In the genomic region with DNA sequence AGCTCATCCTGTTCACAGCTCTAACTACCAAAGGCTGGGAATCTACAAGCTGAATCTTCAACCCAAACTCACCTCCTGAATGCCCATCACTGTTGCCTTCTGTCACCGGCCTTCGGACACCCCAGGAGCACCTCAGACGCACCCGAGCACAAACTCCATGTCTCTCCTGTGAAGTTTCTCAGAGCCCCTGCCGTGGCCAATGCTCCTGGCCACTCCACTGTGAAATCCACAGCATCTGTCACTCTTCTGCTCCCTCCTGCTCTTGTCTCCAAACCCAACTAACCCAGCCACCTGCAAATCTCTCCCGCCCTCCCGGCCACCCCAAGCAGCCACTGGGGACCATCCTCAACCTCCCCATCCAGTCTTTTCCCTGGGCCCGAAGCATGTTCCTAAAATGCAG, we compare ENCODE assay signal across 31 cellular contexts.
"Had no signal": no experiment of that assay in that cellular context is flagged by ENCODE, and none has a peak within 500 bp of the region (broad histone marks: within the 10 kb centered on the region; RNA-seq: fewer than 3 reads in every experiment).

No MANE protein-coding gene starts in this region.

- H3K9me3 ChIP-seq: adrenal gland, body of pancreas had no signal

- H3K4me1 Mint-ChIP-seq: activated CD4-positive, alpha-beta T cell treated with anti-CD3 and anti-CD28 coated beads for 36 hours; activated CD4-positive, alpha-beta T cell treated with anti-CD3 and anti-CD28 coated beads, Interleukin-2, amount 10 ng/mL, durations not matched to agents 24 days and 14 days; activated CD8-positive, alpha-beta memory T cell treated with anti-CD3 and anti-CD28 coated beads, Interleukin-2, amount 10 ng/mL, durations not matched to agents 7 days and 5 days; activated naive CD4-positive, alpha-beta T cell treated with anti-CD3 and anti-CD28 coated beads, Interleukin-2, amount 50 U/mL, for 24 hours; activated naive CD8-positive, alpha-beta T cell treated with anti-CD3 and anti-CD28 coated beads for 36 hours; activated naive CD8-positive, alpha-beta T cell treated with anti-CD3 and anti-CD28 coated beads, Interleukin-2, amount 50 U/mL, for 24 hours; T-helper 17 cell had no signal

- H3K4me3 ChIP-seq: adrenal gland, body of pancreas had no signal

- H3K27ac Mint-ChIP-seq: activated CD4-positive, alpha-beta memory T cell treated with anti-CD3 and anti-CD28 coated beads for 36 hours; activated CD4-positive, alpha-beta T cell treated with anti-CD3 and anti-CD28 coated beads for 36 hours; activated CD4-positive, alpha-beta T cell treated with anti-CD3 and anti-CD28 coated beads, Interleukin-2, amount 10 ng/mL, durations not matched to agents 24 days and 14 days; activated CD8-positive, alpha-beta memory T cell treated with anti-CD3 and anti-CD28 coated beads, Interleukin-2, amount 10 ng/mL, durations not matched to agents 7 days and 5 days; activated CD8-positive, alpha-beta T cell treated with anti-CD3 and anti-CD28 coated beads, Interleukin-2, amount 10 ng/mL, durations not matched to agents 7 days and 5 days; activated naive CD4-positive, alpha-beta T cell treated with anti-CD3 and anti-CD28 coated beads for 36 hours; activated naive CD4-positive, alpha-beta T cell treated with anti-CD3 and anti-CD28 coated beads, Interleukin-2, amount 50 U/mL, for 24 hours; activated naive CD8-positive, alpha-beta T cell treated with anti-CD3 and anti-CD28 coated beads for 36 hours; activated naive CD8-positive, alpha-beta T cell treated with anti-CD3 and anti-CD28 coated beads, Interleukin-2, amount 50 U/mL, for 24 hours; activated T-helper 1 cell treated with anti-CD3 and anti-CD28 coated beads, Interleukin-12 subunit alpha, Interleukin-12 subunit beta, Interleukin-2, Interleukin-4 antibody, amounts not matched to agents 30 ng/mL and 10 ng/mL and 1 ng/mL, durations not matched to agents 14 hours and 24 hours and 36 hours; activated T-helper 2 cell treated with anti-CD3 and anti-CD28 coated beads, Interferon-gamma antibody, Interleukin-2, Interleukin-4, amounts not matched to agents 10 μg/mL and 5 μg/mL and 100 μg/mL, durations not matched to agents 14 hours and 24 hours and 36 hours; effector memory CD8-positive, alpha-beta T cell; T-helper 17 cell; T-helper 2 cell treated with Interferon-gamma antibody and Interleukin-4, amounts not matched to agents 5 μg/mL and 100 μg/mL, for 36 hours had no signal

- DNase-seq: activated CD4-positive, alpha-beta memory T cell treated with anti-CD3 and anti-CD28 coated beads for 36 hours; activated CD4-positive, alpha-beta T cell treated with anti-CD3 and anti-CD28 coated beads for 36 hours; activated CD4-positive, alpha-beta T cell treated with anti-CD3 and anti-CD28 coated beads, Interleukin-2, amount 10 ng/mL, durations not matched to agents 24 days and 14 days; activated CD4-positive, CD25-positive, alpha-beta regulatory T cell; activated CD4-positive, CD25-positive, alpha-beta regulatory T cell treated with anti-CD3 and anti-CD28 coated beads, Interleukin-2, amount 50 U/mL, for 72 hours; activated CD8-positive, alpha-beta memory T cell treated with anti-CD3 and anti-CD28 coated beads, Interleukin-2, amount 10 ng/mL, durations not matched to agents 7 days and 5 days; activated CD8-positive, alpha-beta memory T cell treated with anti-CD3 and anti-CD28 coated beads, Interleukin-2, amount 50 U/mL, for 4 hours; activated CD8-positive, alpha-beta T cell treated with anti-CD3 and anti-CD28 coated beads, Interleukin-2, amount 10 ng/mL, durations not matched to agents 7 days and 5 days; activated effector memory CD4-positive, alpha-beta T cell treated with anti-CD3 and anti-CD28 coated beads, Interleukin-2, amount 50 U/mL, for 16 hours; activated naive CD4-positive, alpha-beta T cell treated with anti-CD3 and anti-CD28 coated beads for 36 hours; activated naive CD8-positive, alpha-beta T cell treated with anti-CD3 and anti-CD28 coated beads for 36 hours; activated naive CD8-positive, alpha-beta T cell treated with anti-CD3 and anti-CD28 coated beads, Interleukin-2, amount 50 U/mL, for 24 hours; activated T-cell treated with anti-CD3 and anti-CD28 coated beads, Interleukin-2, amount 50 U/mL, for 1 hour; activated T-cell treated with anti-CD3 and anti-CD28 coated beads, Interleukin-2, amount 50 U/mL, for 48 hours; amygdala; aorta; body of pancreas; caudate nucleus; cortex of kidney; dermis blood vessel endothelial cell; effector CD4-positive, alpha-beta T cell; effector memory CD8-positive, alpha-beta T cell; foreskin fibroblast; T-helper 1 cell; T-helper 17 cell; T1000 had no signal

- H3K27ac ChIP-seq: adrenal gland, body of pancreas had no signal

- H3K36me3 ChIP-seq: adrenal gland had no signal

- H3K9me3 Mint-ChIP-seq: activated CD4-positive, alpha-beta memory T cell treated with anti-CD3 and anti-CD28 coated beads for 36 hours; activated CD4-positive, alpha-beta T cell treated with anti-CD3 and anti-CD28 coated beads, Interleukin-2, amount 10 ng/mL, durations not matched to agents 24 days and 14 days; activated naive CD4-positive, alpha-beta T cell treated with anti-CD3 and anti-CD28 coated beads for 36 hours; activated naive CD4-positive, alpha-beta T cell treated with anti-CD3 and anti-CD28 coated beads, Interleukin-2, amount 50 U/mL, for 24 hours; activated naive CD8-positive, alpha-beta T cell treated with anti-CD3 and anti-CD28 coated beads for 36 hours; T-helper 2 cell treated with Interferon-gamma antibody and Interleukin-4, amounts not matched to agents 5 μg/mL and 100 μg/mL, for 36 hours had no signal

- H3K27me3 ChIP-seq: adrenal gland, body of pancreas had no signal

- H3K4me3 Mint-ChIP-seq: activated CD4-positive, alpha-beta memory T cell treated with anti-CD3 and anti-CD28 coated beads for 36 hours; activated CD4-positive, alpha-beta T cell treated with anti-CD3 and anti-CD28 coated beads for 36 hours; activated CD4-positive, alpha-beta T cell treated with anti-CD3 and anti-CD28 coated beads, Interleukin-2, amount 10 ng/mL, durations not matched to agents 24 days and 14 days; activated CD8-positive, alpha-beta memory T cell treated with anti-CD3 and anti-CD28 coated beads, Interleukin-2, amount 10 ng/mL, durations not matched to agents 7 days and 5 days; activated CD8-positive, alpha-beta T cell treated with anti-CD3 and anti-CD28 coated beads, Interleukin-2, amount 10 ng/mL, durations not matched to agents 7 days and 5 days; activated naive CD4-positive, alpha-beta T cell treated with anti-CD3 and anti-CD28 coated beads for 36 hours; activated naive CD4-positive, alpha-beta T cell treated with anti-CD3 and anti-CD28 coated beads, Interleukin-2, amount 50 U/mL, for 24 hours; activated naive CD8-positive, alpha-beta T cell treated with anti-CD3 and anti-CD28 coated beads for 36 hours; activated naive CD8-positive, alpha-beta T cell treated with anti-CD3 and anti-CD28 coated beads, Interleukin-2, amount 50 U/mL, for 24 hours; activated T-helper 1 cell treated with anti-CD3 and anti-CD28 coated beads, Interleukin-12 subunit alpha, Interleukin-12 subunit beta, Interleukin-2, Interleukin-4 antibody, amounts not matched to agents 30 ng/mL and 10 ng/mL and 1 ng/mL, durations not matched to agents 14 hours and 24 hours and 36 hours; effector memory CD8-positive, alpha-beta T cell; T-helper 17 cell; T-helper 2 cell treated with Interferon-gamma antibody and Interleukin-4, amounts not matched to agents 5 μg/mL and 100 μg/mL, for 36 hours had no signal

- H3K36me3 Mint-ChIP-seq: activated CD4-positive, alpha-beta memory T cell treated with anti-CD3 and anti-CD28 coated beads for 36 hours; activated CD8-positive, alpha-beta memory T cell treated with anti-CD3 and anti-CD28 coated beads, Interleukin-2, amount 10 ng/mL, durations not matched to agents 7 days and 5 days; activated naive CD4-positive, alpha-beta T cell treated with anti-CD3 and anti-CD28 coated beads, Interleukin-2, amount 50 U/mL, for 24 hours; activated naive CD8-positive, alpha-beta T cell treated with anti-CD3 and anti-CD28 coated beads for 36 hours had no signal

- H3K27me3 Mint-ChIP-seq: activated CD4-positive, alpha-beta memory T cell treated with anti-CD3 and anti-CD28 coated beads for 36 hours; activated CD4-positive, alpha-beta T cell treated with anti-CD3 and anti-CD28 coated beads for 36 hours; activated CD4-positive, alpha-beta T cell treated with anti-CD3 and anti-CD28 coated beads, Interleukin-2, amount 10 ng/mL, durations not matched to agents 24 days and 14 days; activated CD8-positive, alpha-beta memory T cell treated with anti-CD3 and anti-CD28 coated beads, Interleukin-2, amount 10 ng/mL, durations not matched to agents 7 days and 5 days; activated naive CD4-positive, alpha-beta T cell treated with anti-CD3 and anti-CD28 coated beads, Interleukin-2, amount 50 U/mL, for 24 hours; activated naive CD8-positive, alpha-beta T cell treated with anti-CD3 and anti-CD28 coated beads for 36 hours; activated naive CD8-positive, alpha-beta T cell treated with anti-CD3 and anti-CD28 coated beads, Interleukin-2, amount 50 U/mL, for 24 hours; T-helper 17 cell had no signal
